In genomic region chr19:14804755-14805154, GRCh38 we compare ENCODE assay signal across 31 cellular contexts. TPM values are rescaled to one million over a fixed set of nuclear protein-coding genes. Genes with fewer than 3 reads are reported as not detected.
"Had no signal": no experiment of that assay in that cellular context is flagged by ENCODE, and none has a peak within 500 bp of the region (broad histone marks: within the 10 kb centered on the region; RNA-seq: fewer than 3 reads in every experiment).

No MANE protein-coding gene starts in this region.

- H3K4me1 ChIP-seq: body of pancreas, colonic mucosa, esophagus muscularis mucosa, gastroesophageal sphincter, heart right ventricle had no signal

- H3K36me3 Mint-ChIP-seq: activated CD4-positive, alpha-beta memory T cell treated with anti-CD3 and anti-CD28 coated beads for 36 hours; activated naive CD8-positive, alpha-beta T cell had no signal

- ATAC-seq: activated CD4-positive, alpha-beta T cell treated with anti-CD3 and anti-CD28 coated beads for 36 hours; activated T-cell treated with anti-CD3 and anti-CD28 coated beads, Interleukin-2, amount 50 U/mL, for 72 hours; body of pancreas; effector memory CD8-positive, alpha-beta T cell; gastroesophageal sphincter; heart right ventricle had no signal

- H3K4me3 ChIP-seq: body of pancreas, colonic mucosa, esophagus muscularis mucosa, gastroesophageal sphincter, heart right ventricle had no signal

- H3K4me3 Mint-ChIP-seq: activated CD4-positive, alpha-beta memory T cell treated with anti-CD3 and anti-CD28 coated beads for 36 hours; activated CD4-positive, alpha-beta T cell treated with anti-CD3 and anti-CD28 coated beads for 36 hours; activated CD4-positive, alpha-beta T cell treated with anti-CD3 and anti-CD28 coated beads, Interleukin-2, amount 10 ng/mL, durations not matched to agents 24 days and 14 days; activated naive CD8-positive, alpha-beta T cell; activated T-cell treated with anti-CD3 and anti-CD28 coated beads, Interleukin-2, amount 50 U/mL, for 24 hours; activated T-cell treated with anti-CD3 and anti-CD28 coated beads, Interleukin-2, amount 50 U/mL, for 72 hours; effector memory CD8-positive, alpha-beta T cell had no signal

- H3K27ac ChIP-seq: body of pancreas, colonic mucosa, esophagus muscularis mucosa, gastroesophageal sphincter, heart right ventricle had no signal

- H3K9me3 ChIP-seq: body of pancreas, colonic mucosa, esophagus muscularis mucosa, gastroesophageal sphincter, heart right ventricle had no signal

- DNase-seq: activated CD4-positive, alpha-beta memory T cell treated with anti-CD3 and anti-CD28 coated beads for 36 hours; activated CD4-positive, alpha-beta T cell treated with anti-CD3 and anti-CD28 coated beads for 36 hours; activated CD4-positive, alpha-beta T cell treated with anti-CD3 and anti-CD28 coated beads, Interleukin-2, amount 10 ng/mL, durations not matched to agents 24 days and 14 days; activated CD4-positive, CD25-positive, alpha-beta regulatory T cell; activated CD4-positive, CD25-positive, alpha-beta regulatory T cell treated with anti-CD3 and anti-CD28 coated beads, Interleukin-2, amount 50 U/mL, for 72 hours; activated CD8-positive, alpha-beta memory T cell treated with anti-CD3 and anti-CD28 coated beads, Interleukin-2, amount 50 U/mL, for 48 hours; activated gamma-delta T cell treated with Interleukin-2 at 50 U/mL for 16 hours; activated naive CD4-positive, alpha-beta T cell treated with anti-CD3 and anti-CD28 coated beads, Interleukin-2, amount 50 U/mL, for 16 hours; activated naive CD4-positive, alpha-beta T cell treated with Interleukin-2 at 50 U/mL for 16 hours; activated T-cell treated with anti-CD3 and anti-CD28 coated beads for 4 hours; activated T-cell treated with anti-CD3 and anti-CD28 coated beads, Interleukin-2, amount 50 U/mL, for 24 hours; activated T-cell treated with anti-CD3 and anti-CD28 coated beads, Interleukin-2, amount 50 U/mL, for 72 hours; amygdala; aorta; body of pancreas; caudate nucleus; colonic mucosa; dermis blood vessel endothelial cell; effector CD4-positive, alpha-beta T cell; effector memory CD8-positive, alpha-beta T cell; erythroblast; foreskin melanocyte; heart right ventricle; T-helper 2 cell had no signal

- H3K27me3 ChIP-seq: body of pancreas, colonic mucosa, esophagus muscularis mucosa, gastroesophageal sphincter had no signal

- H3K9me3 Mint-ChIP-seq: activated CD4-positive, alpha-beta memory T cell treated with anti-CD3 and anti-CD28 coated beads for 36 hours; activated CD4-positive, alpha-beta T cell treated with anti-CD3 and anti-CD28 coated beads, Interleukin-2, amount 10 ng/mL, durations not matched to agents 24 days and 14 days; activated T-cell treated with anti-CD3 and anti-CD28 coated beads, Interleukin-2, amount 50 U/mL, for 24 hours; activated T-cell treated with anti-CD3 and anti-CD28 coated beads, Interleukin-2, amount 50 U/mL, for 72 hours; effector memory CD8-positive, alpha-beta T cell had no signal

- H3K27me3 Mint-ChIP-seq: activated CD4-positive, alpha-beta T cell treated with anti-CD3 and anti-CD28 coated beads for 36 hours had no signal

- H3K36me3 ChIP-seq: colonic mucosa, esophagus muscularis mucosa, gastroesophageal sphincter, heart right ventricle had no signal

- H3K4me1 Mint-ChIP-seq: activated CD4-positive, alpha-beta T cell treated with anti-CD3 and anti-CD28 coated beads for 36 hours; activated CD4-positive, alpha-beta T cell treated with anti-CD3 and anti-CD28 coated beads, Interleukin-2, amount 10 ng/mL, durations not matched to agents 24 days and 14 days had no signal

- H3K27ac Mint-ChIP-seq: activated CD4-positive, alpha-beta memory T cell treated with anti-CD3 and anti-CD28 coated beads for 36 hours; activated CD4-positive, alpha-beta T cell treated with anti-CD3 and anti-CD28 coated beads for 36 hours; activated CD4-positive, alpha-beta T cell treated with anti-CD3 and anti-CD28 coated beads, Interleukin-2, amount 10 ng/mL, durations not matched to agents 24 days and 14 days; activated naive CD8-positive, alpha-beta T cell; activated T-cell treated with anti-CD3 and anti-CD28 coated beads, Interleukin-2, amount 50 U/mL, for 24 hours; activated T-cell treated with anti-CD3 and anti-CD28 coated beads, Interleukin-2, amount 50 U/mL, for 72 hours; effector memory CD8-positive, alpha-beta T cell had no signal

RNA-seq across cellular contexts. Expression of gene OR7A5, which starts 30.2 kb away (rescaled TPM):
- total RNA-seq: activated CD4-positive, alpha-beta memory T cell treated with anti-CD3 and anti-CD28 coated beads for 36 hours; activated CD4-positive, alpha-beta T cell treated with anti-CD3 and anti-CD28 coated beads for 36 hours; activated CD4-positive, alpha-beta T cell treated with anti-CD3 and anti-CD28 coated beads, Interleukin-2, amount 10 ng/mL, durations not matched to agents 24 days and 14 days; activated T-cell treated with anti-CD3 and anti-CD28 coated beads, Interleukin-2, amount 50 U/mL, for 72 hours; aorta; body of pancreas; chondrocyte; colonic mucosa; dermis blood vessel endothelial cell; gastroesophageal sphincter; glomerular endothelial cell; heart right ventricle; T-helper 1 cell treated with Interleukin-12 subunit alpha and Interleukin-12 subunit beta and Interleukin-4 antibody, amounts not matched to agents 30 ng/mL and 1 ng/mL, for 36 hours had no signal
- polyA plus RNA-seq: adipose tissue, aorta, heart right ventricle had no signal

RNA-seq across cellular contexts. Expression of gene OR7C1, which starts 30.2 kb away (rescaled TPM):
- total RNA-seq: activated CD4-positive, alpha-beta memory T cell treated with anti-CD3 and anti-CD28 coated beads for 36 hours; activated CD4-positive, alpha-beta T cell treated with anti-CD3 and anti-CD28 coated beads for 36 hours; activated CD4-positive, alpha-beta T cell treated with anti-CD3 and anti-CD28 coated beads, Interleukin-2, amount 10 ng/mL, durations not matched to agents 24 days and 14 days; activated T-cell treated with anti-CD3 and anti-CD28 coated beads, Interleukin-2, amount 50 U/mL, for 72 hours; aorta; body of pancreas; chondrocyte; colonic mucosa; dermis blood vessel endothelial cell; gastroesophageal sphincter; glomerular endothelial cell; T-helper 1 cell treated with Interleukin-12 subunit alpha and Interleukin-12 subunit beta and Interleukin-4 antibody, amounts not matched to agents 30 ng/mL and 1 ng/mL, for 36 hours had no signal

RNA-seq across cellular contexts. Expression of gene OR7A10, which starts 44.0 kb away (rescaled TPM):
- total RNA-seq: activated CD4-positive, alpha-beta memory T cell treated with anti-CD3 and anti-CD28 coated beads for 36 hours; activated CD4-positive, alpha-beta T cell treated with anti-CD3 and anti-CD28 coated beads for 36 hours; activated CD4-positive, alpha-beta T cell treated with anti-CD3 and anti-CD28 coated beads, Interleukin-2, amount 10 ng/mL, durations not matched to agents 24 days and 14 days; activated T-cell treated with anti-CD3 and anti-CD28 coated beads, Interleukin-2, amount 50 U/mL, for 72 hours; aorta; body of pancreas; chondrocyte; colonic mucosa; dermis blood vessel endothelial cell; esophagus muscularis mucosa; gastroesophageal sphincter; glomerular endothelial cell; heart right ventricle; T-helper 1 cell treated with Interleukin-12 subunit alpha and Interleukin-12 subunit beta and Interleukin-4 antibody, amounts not matched to agents 30 ng/mL and 1 ng/mL, for 36 hours had no signal
- polyA plus RNA-seq: adipose tissue, aorta, heart right ventricle had no signal
